In the genomic region with DNA sequence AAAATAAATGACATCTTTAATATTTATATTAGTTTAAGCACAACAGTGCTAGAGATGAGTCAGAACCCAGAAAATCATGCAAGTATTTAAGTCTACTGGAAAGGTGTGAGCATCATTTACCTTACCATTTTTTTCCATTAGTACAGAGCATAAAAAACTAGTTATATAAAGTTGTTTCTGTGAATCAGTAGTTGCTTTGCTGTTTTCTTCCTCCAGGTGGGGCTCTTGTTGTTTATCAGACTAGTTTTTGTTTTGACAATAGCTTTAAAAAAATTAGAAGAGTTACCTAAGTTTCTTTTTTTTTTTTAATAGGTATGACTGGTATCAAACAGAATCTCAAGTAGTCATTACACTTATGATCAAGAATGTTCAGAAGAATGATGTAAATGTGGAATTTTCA, we compare ENCODE assay signal across 1 cellular context.
TF ChIP-seq lines count a peak whose summit lies in the region.

No MANE protein-coding gene starts in this region.

TF ChIP-seq in WTC11, 78 proteins besides CTCF, POLR2A, EP300 and RAD21 (continued from another document):
- TF ChIP-seq, protein P1, sequence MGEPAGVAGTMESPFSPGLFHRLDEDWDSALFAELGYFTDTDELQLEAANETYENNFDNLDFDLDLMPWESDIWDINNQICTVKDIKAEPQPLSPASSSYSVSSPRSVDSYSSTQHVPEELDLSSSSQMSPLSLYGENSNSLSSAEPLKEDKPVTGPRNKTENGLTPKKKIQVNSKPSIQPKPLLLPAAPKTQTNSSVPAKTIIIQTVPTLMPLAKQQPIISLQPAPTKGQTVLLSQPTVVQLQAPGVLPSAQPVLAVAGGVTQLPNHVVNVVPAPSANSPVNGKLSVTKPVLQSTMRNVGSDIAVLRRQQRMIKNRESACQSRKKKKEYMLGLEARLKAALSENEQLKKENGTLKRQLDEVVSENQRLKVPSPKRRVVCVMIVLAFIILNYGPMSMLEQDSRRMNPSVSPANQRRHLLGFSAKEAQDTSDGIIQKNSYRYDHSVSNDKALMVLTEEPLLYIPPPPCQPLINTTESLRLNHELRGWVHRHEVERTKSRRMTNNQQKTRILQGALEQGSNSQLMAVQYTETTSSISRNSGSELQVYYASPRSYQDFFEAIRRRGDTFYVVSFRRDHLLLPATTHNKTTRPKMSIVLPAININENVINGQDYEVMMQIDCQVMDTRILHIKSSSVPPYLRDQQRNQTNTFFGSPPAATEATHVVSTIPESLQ (CRISPR knock-in tag; IDR thresholded peaks at IDR 0.05) = no peak
- TF ChIP-seq FOXJ3 (CRISPR knock-in tag; IDR thresholded peaks at IDR 0.05; ENCODE audit: borderline replicate concordance) = no peak
- TF ChIP-seq, protein P2, sequence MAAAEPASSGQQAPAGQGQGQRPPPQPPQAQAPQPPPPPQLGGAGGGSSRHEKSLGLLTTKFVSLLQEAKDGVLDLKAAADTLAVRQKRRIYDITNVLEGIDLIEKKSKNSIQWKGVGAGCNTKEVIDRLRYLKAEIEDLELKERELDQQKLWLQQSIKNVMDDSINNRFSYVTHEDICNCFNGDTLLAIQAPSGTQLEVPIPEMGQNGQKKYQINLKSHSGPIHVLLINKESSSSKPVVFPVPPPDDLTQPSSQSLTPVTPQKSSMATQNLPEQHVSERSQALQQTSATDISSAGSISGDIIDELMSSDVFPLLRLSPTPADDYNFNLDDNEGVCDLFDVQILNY (CRISPR knock-in tag; IDR thresholded peaks at IDR 0.05) = no peak
- no peak for TF ChIP-seq GTF2I (CRISPR knock-in tag; conservative IDR thresholded peaks at IDR 0.05)
